Comparison of ENCODE assay signal across 1 cellular context in genomic region chr20:62900052-62900691, GRCh38.
TF ChIP-seq lines count a peak whose summit lies in the region.

No MANE protein-coding gene starts in this region.

TF ChIP-seq in K562, 482 proteins besides CTCF, POLR2A, EP300 and RAD21 (continued from another document and continues in another):
- TF ChIP-seq, protein P1, sequence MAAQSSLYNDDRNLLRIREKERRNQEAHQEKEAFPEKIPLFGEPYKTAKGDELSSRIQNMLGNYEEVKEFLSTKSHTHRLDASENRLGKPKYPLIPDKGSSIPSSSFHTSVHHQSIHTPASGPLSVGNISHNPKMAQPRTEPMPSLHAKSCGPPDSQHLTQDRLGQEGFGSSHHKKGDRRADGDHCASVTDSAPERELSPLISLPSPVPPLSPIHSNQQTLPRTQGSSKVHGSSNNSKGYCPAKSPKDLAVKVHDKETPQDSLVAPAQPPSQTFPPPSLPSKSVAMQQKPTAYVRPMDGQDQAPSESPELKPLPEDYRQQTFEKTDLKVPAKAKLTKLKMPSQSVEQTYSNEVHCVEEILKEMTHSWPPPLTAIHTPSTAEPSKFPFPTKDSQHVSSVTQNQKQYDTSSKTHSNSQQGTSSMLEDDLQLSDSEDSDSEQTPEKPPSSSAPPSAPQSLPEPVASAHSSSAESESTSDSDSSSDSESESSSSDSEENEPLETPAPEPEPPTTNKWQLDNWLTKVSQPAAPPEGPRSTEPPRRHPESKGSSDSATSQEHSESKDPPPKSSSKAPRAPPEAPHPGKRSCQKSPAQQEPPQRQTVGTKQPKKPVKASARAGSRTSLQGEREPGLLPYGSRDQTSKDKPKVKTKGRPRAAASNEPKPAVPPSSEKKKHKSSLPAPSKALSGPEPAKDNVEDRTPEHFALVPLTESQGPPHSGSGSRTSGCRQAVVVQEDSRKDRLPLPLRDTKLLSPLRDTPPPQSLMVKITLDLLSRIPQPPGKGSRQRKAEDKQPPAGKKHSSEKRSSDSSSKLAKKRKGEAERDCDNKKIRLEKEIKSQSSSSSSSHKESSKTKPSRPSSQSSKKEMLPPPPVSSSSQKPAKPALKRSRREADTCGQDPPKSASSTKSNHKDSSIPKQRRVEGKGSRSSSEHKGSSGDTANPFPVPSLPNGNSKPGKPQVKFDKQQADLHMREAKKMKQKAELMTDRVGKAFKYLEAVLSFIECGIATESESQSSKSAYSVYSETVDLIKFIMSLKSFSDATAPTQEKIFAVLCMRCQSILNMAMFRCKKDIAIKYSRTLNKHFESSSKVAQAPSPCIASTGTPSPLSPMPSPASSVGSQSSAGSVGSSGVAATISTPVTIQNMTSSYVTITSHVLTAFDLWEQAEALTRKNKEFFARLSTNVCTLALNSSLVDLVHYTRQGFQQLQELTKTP (IDR thresholded peaks at IDR 0.05; ENCODE audit: low read depth in 1 of 2, partially characterized antibody in 2 of 2) = no peak
- TF ChIP-seq POLR2AphosphoS2 (IDR thresholded peaks at IDR 0.05; ENCODE audit: low read length) (peak; percentile 98), LCOR (CRISPR knock-in tag; IDR thresholded peaks at IDR 0.05) (peak; percentile 52), MAZ (CRISPR knock-in tag; conservative IDR thresholded peaks at IDR 0.05 in 1 of 2, IDR thresholded peaks at IDR 0.05 in 1 of 2) (peak in 1 of 2 experiments; percentile 90; a peak in 2 of 4 replicates), SUPT5H (IDR thresholded peaks at IDR 0.05) (peak; percentile 63), ZNF311 (CRISPR knock-in tag; IDR thresholded peaks at IDR 0.05) (no peak), CREM (IDR thresholded peaks at IDR 0.05; ENCODE audit: low read depth) (0 out of 2 replicates have a peak, but pooled peaks have one; percentile 19), RFX7 (CRISPR knock-in tag; IDR thresholded peaks at IDR 0.05) (no peak), SMARCA5 (IDR thresholded peaks at IDR 0.05) (no peak), NFIC (IDR thresholded peaks at IDR 0.05) (peak; percentile 40), KLF6 (CRISPR knock-in tag; IDR thresholded peaks at IDR 0.05; ENCODE audit: borderline replicate concordance) (no peak), SRF (CRISPR knock-in tag; IDR thresholded peaks at IDR 0.05) (no peak), ZFP1 (CRISPR knock-in tag; IDR thresholded peaks at IDR 0.05) (no peak), E2F4 (CRISPR knock-in tag; IDR thresholded peaks at IDR 0.05; ENCODE audit: low read depth) (no peak), CAMTA2 (CRISPR knock-in tag; conservative IDR thresholded peaks at IDR 0.05) (no peak), DEAF1 (CRISPR knock-in tag; IDR thresholded peaks at IDR 0.05) (0 out of 2 replicates have a peak, but pooled peaks have one; percentile 18), CCNT2 (IDR thresholded peaks at IDR 0.05; ENCODE audit: borderline replicate concordance, extremely low read depth, insufficient read length, low read depth, low read length) (peak; percentile 32), BDP1 (IDR thresholded peaks at IDR 0.05; ENCODE audit: insufficient read depth, insufficient read length) (no peak), NFYB (IDR thresholded peaks at IDR 0.05; ENCODE audit: extremely low read depth, insufficient read length) (peak; percentile 30), KLF16 (IDR thresholded peaks at IDR 0.05) (0 out of 2 replicates have a peak, but pooled peaks have one; percentile 24), GABPB1 (CRISPR knock-in tag; IDR thresholded peaks at IDR 0.05) (no peak), CTBP1 (IDR thresholded peaks at IDR 0.05; ENCODE audit: borderline replicate concordance) (peak; percentile 31; the same call in 1 of the 2 replicates), TRIM28 (IDR thresholded peaks at IDR 0.05) (no peak), L3MBTL2 (IDR thresholded peaks at IDR 0.05) (peak; percentile 54), POLR2B (IDR thresholded peaks at IDR 0.05; ENCODE audit: low read depth, partially characterized antibody) (peak; percentile 44), ZNF717 (CRISPR knock-in tag; IDR thresholded peaks at IDR 0.05) (0 out of 2 replicates have a peak, but pooled peaks have one; percentile 23), HMGN3 (IDR thresholded peaks at IDR 0.05; ENCODE audit: borderline replicate concordance, extremely low read depth, insufficient read length, low read depth, low read length) (peak; percentile 65), KDM5B (IDR thresholded peaks at IDR 0.05; ENCODE audit: insufficient replicate concordance, low read depth, low read length) (peak; percentile 42), ZNF589 (CRISPR knock-in tag; IDR thresholded peaks at IDR 0.05; ENCODE audit: low read depth) (no peak), CC2D1A (IDR thresholded peaks at IDR 0.05) (0 out of 2 replicates have a peak, but pooled peaks have one; percentile 51), DMBX1 (CRISPR knock-in tag; IDR thresholded peaks at IDR 0.05; ENCODE audit: borderline replicate concordance) (no peak), RBM22 (IDR thresholded peaks at IDR 0.05; ENCODE audit: low read depth, low read length, poor library complexity, severe bottlenecking) (peak; percentile 79)
- TF ChIP-seq, protein P2, sequence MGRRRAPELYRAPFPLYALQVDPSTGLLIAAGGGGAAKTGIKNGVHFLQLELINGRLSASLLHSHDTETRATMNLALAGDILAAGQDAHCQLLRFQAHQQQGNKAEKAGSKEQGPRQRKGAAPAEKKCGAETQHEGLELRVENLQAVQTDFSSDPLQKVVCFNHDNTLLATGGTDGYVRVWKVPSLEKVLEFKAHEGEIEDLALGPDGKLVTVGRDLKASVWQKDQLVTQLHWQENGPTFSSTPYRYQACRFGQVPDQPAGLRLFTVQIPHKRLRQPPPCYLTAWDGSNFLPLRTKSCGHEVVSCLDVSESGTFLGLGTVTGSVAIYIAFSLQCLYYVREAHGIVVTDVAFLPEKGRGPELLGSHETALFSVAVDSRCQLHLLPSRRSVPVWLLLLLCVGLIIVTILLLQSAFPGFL (CRISPR knock-in tag; IDR thresholded peaks at IDR 0.05) = peak; percentile 21; the same call in 1 of the 2 replicates
- TF ChIP-seq, protein P3, sequence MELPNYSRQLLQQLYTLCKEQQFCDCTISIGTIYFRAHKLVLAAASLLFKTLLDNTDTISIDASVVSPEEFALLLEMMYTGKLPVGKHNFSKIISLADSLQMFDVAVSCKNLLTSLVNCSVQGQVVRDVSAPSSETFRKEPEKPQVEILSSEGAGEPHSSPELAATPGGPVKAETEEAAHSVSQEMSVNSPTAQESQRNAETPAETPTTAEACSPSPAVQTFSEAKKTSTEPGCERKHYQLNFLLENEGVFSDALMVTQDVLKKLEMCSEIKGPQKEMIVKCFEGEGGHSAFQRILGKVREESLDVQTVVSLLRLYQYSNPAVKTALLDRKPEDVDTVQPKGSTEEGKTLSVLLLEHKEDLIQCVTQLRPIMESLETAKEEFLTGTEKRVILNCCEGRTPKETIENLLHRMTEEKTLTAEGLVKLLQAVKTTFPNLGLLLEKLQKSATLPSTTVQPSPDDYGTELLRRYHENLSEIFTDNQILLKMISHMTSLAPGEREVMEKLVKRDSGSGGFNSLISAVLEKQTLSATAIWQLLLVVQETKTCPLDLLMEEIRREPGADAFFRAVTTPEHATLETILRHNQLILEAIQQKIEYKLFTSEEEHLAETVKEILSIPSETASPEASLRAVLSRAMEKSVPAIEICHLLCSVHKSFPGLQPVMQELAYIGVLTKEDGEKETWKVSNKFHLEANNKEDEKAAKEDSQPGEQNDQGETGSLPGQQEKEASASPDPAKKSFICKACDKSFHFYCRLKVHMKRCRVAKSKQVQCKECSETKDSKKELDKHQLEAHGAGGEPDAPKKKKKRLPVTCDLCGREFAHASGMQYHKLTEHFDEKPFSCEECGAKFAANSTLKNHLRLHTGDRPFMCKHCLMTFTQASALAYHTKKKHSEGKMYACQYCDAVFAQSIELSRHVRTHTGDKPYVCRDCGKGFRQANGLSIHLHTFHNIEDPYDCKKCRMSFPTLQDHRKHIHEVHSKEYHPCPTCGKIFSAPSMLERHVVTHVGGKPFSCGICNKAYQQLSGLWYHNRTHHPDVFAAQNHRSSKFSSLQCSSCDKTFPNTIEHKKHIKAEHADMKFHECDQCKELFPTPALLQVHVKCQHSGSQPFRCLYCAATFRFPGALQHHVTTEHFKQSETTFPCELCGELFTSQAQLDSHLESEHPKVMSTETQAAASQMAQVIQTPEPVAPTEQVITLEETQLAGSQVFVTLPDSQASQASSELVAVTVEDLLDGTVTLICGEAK (IDR thresholded peaks at IDR 0.05) = no peak
- TF ChIP-seq, protein P3 (CRISPR knock-in tag; IDR thresholded peaks at IDR 0.05) = no peak
- TF ChIP-seq, protein P4, sequence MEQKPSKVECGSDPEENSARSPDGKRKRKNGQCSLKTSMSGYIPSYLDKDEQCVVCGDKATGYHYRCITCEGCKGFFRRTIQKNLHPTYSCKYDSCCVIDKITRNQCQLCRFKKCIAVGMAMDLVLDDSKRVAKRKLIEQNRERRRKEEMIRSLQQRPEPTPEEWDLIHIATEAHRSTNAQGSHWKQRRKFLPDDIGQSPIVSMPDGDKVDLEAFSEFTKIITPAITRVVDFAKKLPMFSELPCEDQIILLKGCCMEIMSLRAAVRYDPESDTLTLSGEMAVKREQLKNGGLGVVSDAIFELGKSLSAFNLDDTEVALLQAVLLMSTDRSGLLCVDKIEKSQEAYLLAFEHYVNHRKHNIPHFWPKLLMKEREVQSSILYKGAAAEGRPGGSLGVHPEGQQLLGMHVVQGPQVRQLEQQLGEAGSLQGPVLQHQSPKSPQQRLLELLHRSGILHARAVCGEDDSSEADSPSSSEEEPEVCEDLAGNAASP (IDR thresholded peaks at IDR 0.05) = no peak
- TF ChIP-seq, protein P5, sequence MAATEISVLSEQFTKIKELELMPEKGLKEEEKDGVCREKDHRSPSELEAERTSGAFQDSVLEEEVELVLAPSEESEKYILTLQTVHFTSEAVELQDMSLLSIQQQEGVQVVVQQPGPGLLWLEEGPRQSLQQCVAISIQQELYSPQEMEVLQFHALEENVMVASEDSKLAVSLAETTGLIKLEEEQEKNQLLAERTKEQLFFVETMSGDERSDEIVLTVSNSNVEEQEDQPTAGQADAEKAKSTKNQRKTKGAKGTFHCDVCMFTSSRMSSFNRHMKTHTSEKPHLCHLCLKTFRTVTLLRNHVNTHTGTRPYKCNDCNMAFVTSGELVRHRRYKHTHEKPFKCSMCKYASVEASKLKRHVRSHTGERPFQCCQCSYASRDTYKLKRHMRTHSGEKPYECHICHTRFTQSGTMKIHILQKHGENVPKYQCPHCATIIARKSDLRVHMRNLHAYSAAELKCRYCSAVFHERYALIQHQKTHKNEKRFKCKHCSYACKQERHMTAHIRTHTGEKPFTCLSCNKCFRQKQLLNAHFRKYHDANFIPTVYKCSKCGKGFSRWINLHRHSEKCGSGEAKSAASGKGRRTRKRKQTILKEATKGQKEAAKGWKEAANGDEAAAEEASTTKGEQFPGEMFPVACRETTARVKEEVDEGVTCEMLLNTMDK (IDR thresholded peaks at IDR 0.05; ENCODE audit: borderline replicate concordance, insufficient read depth, low read depth, low read length, poor library complexity, severe bottlenecking) = peak; percentile 59
- TF ChIP-seq, protein P6, sequence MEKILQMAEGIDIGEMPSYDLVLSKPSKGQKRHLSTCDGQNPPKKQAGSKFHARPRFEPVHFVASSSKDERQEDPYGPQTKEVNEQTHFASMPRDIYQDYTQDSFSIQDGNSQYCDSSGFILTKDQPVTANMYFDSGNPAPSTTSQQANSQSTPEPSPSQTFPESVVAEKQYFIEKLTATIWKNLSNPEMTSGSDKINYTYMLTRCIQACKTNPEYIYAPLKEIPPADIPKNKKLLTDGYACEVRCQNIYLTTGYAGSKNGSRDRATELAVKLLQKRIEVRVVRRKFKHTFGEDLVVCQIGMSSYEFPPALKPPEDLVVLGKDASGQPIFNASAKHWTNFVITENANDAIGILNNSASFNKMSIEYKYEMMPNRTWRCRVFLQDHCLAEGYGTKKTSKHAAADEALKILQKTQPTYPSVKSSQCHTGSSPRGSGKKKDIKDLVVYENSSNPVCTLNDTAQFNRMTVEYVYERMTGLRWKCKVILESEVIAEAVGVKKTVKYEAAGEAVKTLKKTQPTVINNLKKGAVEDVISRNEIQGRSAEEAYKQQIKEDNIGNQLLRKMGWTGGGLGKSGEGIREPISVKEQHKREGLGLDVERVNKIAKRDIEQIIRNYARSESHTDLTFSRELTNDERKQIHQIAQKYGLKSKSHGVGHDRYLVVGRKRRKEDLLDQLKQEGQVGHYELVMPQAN (IDR thresholded peaks at IDR 0.05; ENCODE audit: borderline replicate concordance) = no peak
